Comparison of ENCODE assay signal across 8 cellular contexts in genomic region chr5:98769256-98770157, GRCh38. TPM values are rescaled to one million over a fixed set of nuclear protein-coding genes. Genes with fewer than 3 reads are reported as not detected.
DNase-seq lines count a peak whose midpoint lies in the region; ATAC-seq and TF ChIP-seq lines count a peak whose summit lies in the region.

No MANE protein-coding gene starts in this region.

- H3K36me3 Mint-ChIP-seq in CD8-positive, alpha-beta T cell = peaks cover 5% of the 10 kb centered on the region

- H3K27me3 Mint-ChIP-seq in CD8-positive, alpha-beta T cell (ENCODE audit: low read depth) = peaks cover 35% of the 10 kb centered on the region

- no peaks in the 10 kb centered on the region for H3K9me3 Mint-ChIP-seq in CD8-positive, alpha-beta T cell

- WGBS in lung, 2 donors = 1% methylated on average over 56 to 59 of the region's 59 CpGs

- peak overlapping the region; percentile 43 for H3K4me3 ChIP-seq in CD8-positive, alpha-beta T cell (ENCODE audit: low read depth, low read length)
- H3K4me3 ChIP-seq in HUES48 (ENCODE audit: low read depth, low read length) (peak overlapping the region; percentile 78), duodenal mucosa (ENCODE audit: low read depth in 1 of 2, low read length in 2 of 2) (peak overlapping the region; percentile 72 to 82), lung (peak overlapping the region; percentile 54)

- peak in 2 of 7 experiments; percentile 31 to 49 for DNase-seq in CD8-positive, alpha-beta T cell
- DNase-seq in T-helper 2 cell (peak in 3 of 5 experiments; percentile 17 to 36 (median 19)), lung (ENCODE audit: low spot score) (no peak)
- DNase-seq in stimulated activated naive CD4-positive, alpha-beta T cell treated with Interleukin-2 at 50 U/mL for 16 hours (lab: John Stamatoyannopoulos, UW) = peak; percentile 13

- no peak overlapping the region for H3K27ac ChIP-seq in CD8-positive, alpha-beta T cell (ENCODE audit: low read depth, low read length)
- H3K27ac ChIP-seq in HUES48 (ENCODE audit: low read depth, low read length) (peak overlapping the region; percentile 72), duodenal mucosa (ENCODE audit: low read depth, low read length) (peak overlapping the region; percentile 41), lung (ENCODE audit: low read depth in 1 of 2, low read length in 1 of 2) (peak overlapping the region in 1 of 2 donors; percentile 58)

- intact Hi-C loops in CD8-positive, alpha-beta T cell (cut with DNase I, micrococcal nuclease) = loop anchor here (5.0 to 10.0 kb wide), 8 partner anchors 158 to 1965 kb away; partner anchors contain the start of genes ERAP1 (in 2 of the 2), CHD1 (in 1 of the 2), ERAP2 (in 1 of the 2) and RIOK2 (in 1 of the 2)

- peaks cover 45% of the 10 kb centered on the region for H3K4me1 Mint-ChIP-seq in CD8-positive, alpha-beta T cell (ENCODE audit: low read depth)

- H3K27me3 ChIP-seq in CD8-positive, alpha-beta T cell (ENCODE audit: insufficient read depth, low read length) = peaks cover 3% of the 10 kb centered on the region
- H3K27me3 ChIP-seq in HUES48 (ENCODE audit: control insufficient read depth, insufficient read depth, low read length) (peaks cover 31% of the 10 kb centered on the region), duodenal mucosa (ENCODE audit: control insufficient read depth in 1 of 2, insufficient read depth in 2 of 2, low read length in 2 of 2) (peaks cover 0 to 11% of the 10 kb centered on the region in 2 donors), lung (ENCODE audit: control insufficient read depth, insufficient read depth) (no peaks in the 10 kb centered on the region)

- POLR2A ChIA-PET in CD8-positive, alpha-beta T cell (lab: Charles Lee) = interaction anchor here (1.3 to 2.9 kb wide), 2 partner anchors 160 to 1586 kb away, joined by 3 to 15 read pairs; partner anchors contain the start of genes CHD1 and RIOK2

- peak overlapping the region; percentile 93 for H3K4me3 Mint-ChIP-seq in CD8-positive, alpha-beta T cell

- H3K4me1 ChIP-seq in CD8-positive, alpha-beta T cell (ENCODE audit: insufficient read depth, low read length) = peaks cover 37% of the 10 kb centered on the region
- peaks cover 28% of the 10 kb centered on the region for H3K4me1 ChIP-seq in HUES48 (ENCODE audit: control insufficient read depth, insufficient read depth, low read length)
- peaks cover 16 to 23% of the 10 kb centered on the region in 2 donors for H3K4me1 ChIP-seq in duodenal mucosa (ENCODE audit: control insufficient read depth in 1 of 2, insufficient read depth in 2 of 2, low read length in 2 of 2)
- H3K4me1 ChIP-seq in lung (ENCODE audit: control insufficient read depth in 2 of 2, insufficient read depth in 2 of 2, low read length in 2 of 2) = peaks cover 7 to 9% of the 10 kb centered on the region in 2 donors

- H3K9me3 ChIP-seq in CD8-positive, alpha-beta T cell (ENCODE audit: low read length) = no peaks in the 10 kb centered on the region
- no peaks in the 10 kb centered on the region for H3K9me3 ChIP-seq in HUES48 (ENCODE audit: control insufficient read depth, insufficient read depth, low read length)
- no peaks in the 10 kb centered on the region for H3K9me3 ChIP-seq in duodenal mucosa (ENCODE audit: control insufficient read depth in 1 of 2, low read length in 2 of 2)
- no peaks in the 10 kb centered on the region for H3K9me3 ChIP-seq in lung (ENCODE audit: control insufficient read depth in 2 of 2, insufficient read depth in 1 of 2, low read length in 1 of 2)

- H3K9ac ChIP-seq in HUES48 (ENCODE audit: low read depth, low read length) = peak overlapping the region; percentile 56
- peak overlapping the region; percentile 21 to 46 for H3K9ac ChIP-seq in duodenal mucosa (ENCODE audit: low read depth in 1 of 2, low read length in 2 of 2)

- H3K27ac Mint-ChIP-seq in CD8-positive, alpha-beta T cell = peak overlapping the region; percentile 37

- ATAC-seq in CD8-positive, alpha-beta T cell = no peak
- no peak for ATAC-seq in lung (ENCODE audit: insufficient read depth, low FRiP score)
- no peak for ATAC-seq in HG03135 (IDR thresholded peaks at IDR 0.05; ENCODE audit: unreplicated experiment)
- ATAC-seq in GM19397 (IDR thresholded peaks at IDR 0.05; ENCODE audit: unreplicated experiment) = no peak

- peak; percentile 47 for TF ChIP-seq CTCF in CD8-positive, alpha-beta T cell (IDR thresholded peaks at IDR 0.05)
- no peak for TF ChIP-seq CTCF in lung (IDR thresholded peaks at IDR 0.05; ENCODE audit: control extremely low read depth, extremely low read depth)

- H3K36me3 ChIP-seq in CD8-positive, alpha-beta T cell (ENCODE audit: insufficient read depth, low read length) = no peaks in the 10 kb centered on the region
- H3K36me3 ChIP-seq in HUES48 (ENCODE audit: control insufficient read depth, insufficient read depth, low read length) (no peaks in the 10 kb centered on the region), duodenal mucosa (ENCODE audit: control insufficient read depth in 1 of 2, insufficient read depth in 2 of 2, low read length in 2 of 2) (no peaks in the 10 kb centered on the region), lung (ENCODE audit: control insufficient read depth in 2 of 2, insufficient read depth in 2 of 2, low read length in 2 of 2) (no peaks in the 10 kb centered on the region)

- CTCF ChIA-PET in CD8-positive, alpha-beta T cell (lab: Charles Lee) = interaction anchor here (1.1 to 4.4 kb wide), 13 partner anchors 9 to 1539 kb away, joined by 3 to 41 read pairs (median 5); no protein-coding TSS in a partner anchor

RNA-seq across cellular contexts. Expression of gene RGMB, which starts 4.0 kb away (rescaled TPM):
- total RNA-seq in CD8-positive, alpha-beta T cell = 1 to 10 TPM; 5.8 to 6.6 TPM
- total RNA-seq in lung = 10 to 100 TPM; 21.2 to 31.7 TPM
- polyA plus RNA-seq in lung = 1 to 10 TPM; 3.8 to 9.0 TPM
